In the genomic region with DNA sequence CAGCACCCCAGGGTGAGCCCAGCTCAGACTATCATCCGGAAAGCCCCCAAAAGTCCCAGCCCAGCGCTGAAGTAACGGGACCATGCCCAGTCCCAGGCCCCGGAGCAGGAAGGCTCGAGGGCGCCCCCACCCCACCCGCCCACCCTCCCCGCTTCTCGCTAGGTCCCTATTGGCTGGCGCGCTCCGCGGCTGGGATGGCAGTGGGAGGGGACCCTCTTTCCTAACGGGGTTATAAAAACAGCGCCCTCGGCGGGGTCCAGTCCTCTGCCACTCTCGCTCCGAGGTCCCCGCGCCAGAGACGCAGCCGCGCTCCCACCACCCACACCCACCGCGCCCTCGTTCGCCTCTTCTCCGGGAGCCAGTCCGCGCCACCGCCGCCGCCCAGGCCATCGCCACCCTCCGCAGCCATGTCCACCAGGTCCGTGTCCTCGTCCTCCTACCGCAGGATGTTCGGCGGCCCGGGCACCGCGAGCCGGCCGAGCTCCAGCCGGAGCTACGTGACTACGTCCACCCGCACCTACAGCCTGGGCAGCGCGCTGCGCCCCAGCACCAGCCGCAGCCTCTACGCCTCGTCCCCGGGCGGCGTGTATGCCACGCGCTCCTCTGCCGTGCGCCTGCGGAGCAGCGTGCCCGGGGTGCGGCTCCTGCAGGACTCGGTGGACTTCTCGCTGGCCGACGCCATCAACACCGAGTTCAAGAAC, we compare ENCODE assay signal across 8 cellular contexts. TPM values are rescaled to one million over a fixed set of nuclear protein-coding genes. Genes with fewer than 3 reads are reported as not detected.
DNase-seq lines count a peak whose midpoint lies in the region; ATAC-seq and TF ChIP-seq lines count a peak whose summit lies in the region.

No MANE protein-coding gene starts in this region.

- under 1% methylated on average over 53 of the region's 72 CpGs for whole genome bisulfite sequencing in hepatocyte (ENCODE audit: low lambda C conversion rate, missing lambda C conversion rate)

- H2AFZ ChIP-seq in hepatocyte: peak overlapping the region; percentile 60

- peak overlapping the region; percentile 99 for H3K27ac ChIP-seq in hepatocyte

- peaks cover 31% of the 10 kb centered on the region for H3K4me1 ChIP-seq in hepatocyte (ENCODE audit: insufficient read depth)
- peaks cover 37% of the 10 kb centered on the region for H3K4me1 ChIP-seq in skeletal muscle satellite cell (ENCODE audit: control insufficient read depth, insufficient read depth, low read length)

- H3K27me3 ChIP-seq in hepatocyte (peaks cover 23% of the 10 kb centered on the region), skeletal muscle satellite cell (ENCODE audit: control insufficient read depth, insufficient read depth, low read length) (no peaks in the 10 kb centered on the region)

- ATAC-seq in HG03097 (IDR thresholded peaks at IDR 0.05; ENCODE audit: low FRiP score, unreplicated experiment): peak; percentile 26

- H3K9me2 ChIP-seq in hepatocyte (replicated peaks; ENCODE audit: insufficient read depth): no peaks in the 10 kb centered on the region

- H3K27ac Mint-ChIP-seq in T-helper 1 cell treated with Interleukin-12 subunit alpha and Interleukin-12 subunit beta and Interleukin-4 antibody, amounts not matched to agents 30 μg/mL and 1 μg/mL, for 36 hours: peak overlapping the region; percentile 100

- H4K20me1 ChIP-seq in hepatocyte (ENCODE audit: insufficient read depth, poor library complexity, severe bottlenecking): peaks cover 36% of the 10 kb centered on the region

- TF ChIP-seq CTCF in GM13977 (IDR thresholded peaks at IDR 0.05; ENCODE audit: extremely low read depth, insufficient read depth, missing control alignments) (no peak), hepatocyte (IDR thresholded peaks at IDR 0.05; ENCODE audit: poor library complexity) (no peak)

- in situ Hi-C loops in GM13977 (cut with MboI; ENCODE audit: low pct_unique_long_range_greater_than_20kb, low sequenced_read_pairs, unreplicated experiment): no loop called here

- no peaks in the 10 kb centered on the region for H3K9me3 Mint-ChIP-seq in T-helper 1 cell treated with Interleukin-12 subunit alpha and Interleukin-12 subunit beta and Interleukin-4 antibody, amounts not matched to agents 30 μg/mL and 1 μg/mL, for 36 hours

- H3K79me2 ChIP-seq in hepatocyte: peaks cover 36% of the 10 kb centered on the region

- H3K9me3 ChIP-seq in hepatocyte (ENCODE audit: low read depth): no peaks in the 10 kb centered on the region
- no peaks in the 10 kb centered on the region for H3K9me3 ChIP-seq in skeletal muscle satellite cell (replicated peaks; ENCODE audit: low read length)

- peaks cover 52% of the 10 kb centered on the region for H3K36me3 Mint-ChIP-seq in T-helper 1 cell treated with Interleukin-12 subunit alpha and Interleukin-12 subunit beta and Interleukin-4 antibody, amounts not matched to agents 30 μg/mL and 1 μg/mL, for 36 hours (ENCODE audit: low read depth)

- peaks cover 52% of the 10 kb centered on the region for H3K4me1 Mint-ChIP-seq in T-helper 1 cell treated with Interleukin-12 subunit alpha and Interleukin-12 subunit beta and Interleukin-4 antibody, amounts not matched to agents 30 μg/mL and 1 μg/mL, for 36 hours (ENCODE audit: low read depth)

- peak overlapping the region; percentile 76 for H3K4me3 ChIP-seq in hepatocyte
- peak overlapping the region; percentile 99 for H3K4me3 ChIP-seq in skeletal muscle satellite cell (ENCODE audit: low read length)

- DNase-seq in GM13977 (ENCODE audit: low spot score) (peak; percentile 54), amygdala (lab: John Stamatoyannopoulos, UW) (peak in 40 of 56 donors; percentile 14 to 78 (median 44)), hepatocyte (ENCODE audit: low spot score) (peak; percentile 88), NCI-H2029 (lab: John Stamatoyannopoulos, UW) (no peak), SKM-1 (lab: John Stamatoyannopoulos, UW; ENCODE audit: unreplicated experiment) (no peak)

- H3K36me3 ChIP-seq in hepatocyte (replicated peaks; ENCODE audit: insufficient read depth, low read depth) (peaks cover 3% of the 10 kb centered on the region), skeletal muscle satellite cell (ENCODE audit: insufficient read depth, low read length) (peaks cover 47% of the 10 kb centered on the region)

- H3K27me3 Mint-ChIP-seq in T-helper 1 cell treated with Interleukin-12 subunit alpha and Interleukin-12 subunit beta and Interleukin-4 antibody, amounts not matched to agents 30 μg/mL and 1 μg/mL, for 36 hours (ENCODE audit: low read depth): no peaks in the 10 kb centered on the region

- H3K9ac ChIP-seq in skeletal muscle satellite cell (ENCODE audit: low read depth, low read length): peak overlapping the region; percentile 100

- H3K4me2 ChIP-seq in hepatocyte: peak overlapping the region; percentile 85
- H3K4me2 ChIP-seq in skeletal muscle satellite cell (ENCODE audit: low read length): peak overlapping the region; percentile 91

- peak overlapping the region; percentile 92 for H3K4me3 Mint-ChIP-seq in T-helper 1 cell treated with Interleukin-12 subunit alpha and Interleukin-12 subunit beta and Interleukin-4 antibody, amounts not matched to agents 30 μg/mL and 1 μg/mL, for 36 hours

RNA-seq across cellular contexts. Expression of gene VIM, which starts 1.1 kb away (rescaled TPM):
- 833 and 1,051 TPM in 2 replicates for total RNA-seq in hepatocyte
- 302 and 335 TPM in 2 replicates for polyA plus RNA-seq in hepatocyte
- 9,208 and 11,075 TPM in 2 replicates for total RNA-seq in skeletal muscle satellite cell (2012; rRNA removed)

RNA-seq across cellular contexts. Expression of gene TRDMT1, which starts 27.7 kb away (rescaled TPM):
- 4.2 and 5.4 TPM in 2 replicates for total RNA-seq in hepatocyte
- polyA plus RNA-seq in hepatocyte: 3.5 and 5.9 TPM in 2 replicates
- 4.8 and 5.8 TPM in 2 replicates for total RNA-seq in skeletal muscle satellite cell (2012; rRNA removed)

Comparison
In these comparisons a context has a peak if more than half of its experiments do, and no peak if none do; other contexts are left out.
1. DNase-seq: peak in GM13977 (single experiment), amygdala (40 of 56) and hepatocyte (single experiment); none in NCI-H2029 (single experiment) and SKM-1 (single experiment).